8 cellular contexts compared by ENCODE assay signal in the genomic region with DNA sequence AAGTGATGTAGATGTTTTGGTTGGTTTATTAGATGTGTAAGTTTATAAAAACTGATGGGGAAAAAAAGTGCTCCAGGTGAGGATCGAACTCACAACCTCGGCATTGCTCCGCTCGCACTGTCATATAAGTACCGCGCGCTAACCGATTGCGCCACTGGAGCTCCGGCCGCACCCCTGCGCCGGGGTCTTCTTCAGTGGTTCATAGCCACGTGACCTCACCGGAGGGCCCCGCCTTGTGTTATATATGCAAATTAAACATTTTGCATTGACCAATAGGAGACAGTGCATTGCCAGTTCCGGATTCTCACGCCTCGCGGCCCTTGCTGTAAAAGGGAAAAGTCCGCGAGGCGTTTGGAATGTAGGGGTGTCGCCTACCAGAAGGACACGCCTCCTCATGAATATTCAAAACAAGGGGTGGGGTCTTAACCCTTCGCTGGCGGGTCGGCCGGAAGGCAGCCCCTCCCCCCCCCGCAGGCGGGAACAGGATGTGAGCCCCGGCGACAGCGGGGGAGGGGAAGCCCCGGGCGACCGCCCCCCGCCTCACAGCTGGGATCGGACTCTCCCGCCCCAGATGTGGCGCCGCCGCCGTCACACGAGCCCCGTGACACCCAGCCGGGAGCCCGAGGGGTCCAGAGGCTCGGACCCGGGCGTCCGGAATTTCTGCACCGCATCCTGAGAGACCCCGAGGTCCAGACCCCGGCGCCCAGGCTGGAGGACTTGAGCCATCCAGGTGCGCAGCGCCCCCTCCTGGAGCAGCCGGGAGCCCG. TPM values are rescaled to one million over a fixed set of nuclear protein-coding genes. Genes with fewer than 3 reads are reported as not detected.
A peak's percentile ranks its signal among the peaks of the same experiment; 100 is the strongest.
DNase-seq lines count a peak whose midpoint lies in the region; ATAC-seq, FAIRE-seq and TF ChIP-seq lines count a peak whose summit lies in the region.

A gene with protein sequence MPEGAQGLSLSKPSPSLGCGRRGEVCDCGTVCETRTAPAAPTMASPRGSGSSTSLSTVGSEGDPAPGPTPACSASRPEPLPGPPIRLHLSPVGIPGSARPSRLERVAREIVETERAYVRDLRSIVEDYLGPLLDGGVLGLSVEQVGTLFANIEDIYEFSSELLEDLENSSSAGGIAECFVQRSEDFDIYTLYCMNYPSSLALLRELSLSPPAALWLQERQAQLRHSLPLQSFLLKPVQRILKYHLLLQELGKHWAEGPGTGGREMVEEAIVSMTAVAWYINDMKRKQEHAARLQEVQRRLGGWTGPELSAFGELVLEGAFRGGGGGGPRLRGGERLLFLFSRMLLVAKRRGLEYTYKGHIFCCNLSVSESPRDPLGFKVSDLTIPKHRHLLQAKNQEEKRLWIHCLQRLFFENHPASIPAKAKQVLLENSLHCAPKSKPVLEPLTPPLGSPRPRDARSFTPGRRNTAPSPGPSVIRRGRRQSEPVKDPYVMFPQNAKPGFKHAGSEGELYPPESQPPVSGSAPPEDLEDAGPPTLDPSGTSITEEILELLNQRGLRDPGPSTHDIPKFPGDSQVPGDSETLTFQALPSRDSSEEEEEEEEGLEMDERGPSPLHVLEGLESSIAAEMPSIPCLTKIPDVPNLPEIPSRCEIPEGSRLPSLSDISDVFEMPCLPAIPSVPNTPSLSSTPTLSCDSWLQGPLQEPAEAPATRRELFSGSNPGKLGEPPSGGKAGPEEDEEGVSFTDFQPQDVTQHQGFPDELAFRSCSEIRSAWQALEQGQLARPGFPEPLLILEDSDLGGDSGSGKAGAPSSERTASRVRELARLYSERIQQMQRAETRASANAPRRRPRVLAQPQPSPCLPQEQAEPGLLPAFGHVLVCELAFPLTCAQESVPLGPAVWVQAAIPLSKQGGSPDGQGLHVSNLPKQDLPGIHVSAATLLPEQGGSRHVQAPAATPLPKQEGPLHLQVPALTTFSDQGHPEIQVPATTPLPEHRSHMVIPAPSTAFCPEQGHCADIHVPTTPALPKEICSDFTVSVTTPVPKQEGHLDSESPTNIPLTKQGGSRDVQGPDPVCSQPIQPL (N-terminal part only) (plus strand): TSS at position 570 of the 767 bp plus-strand sequence. CDS start 1,418 bp downstream, outside the sequence.

- no peaks in the 10 kb centered on the region for H3K9me3 Mint-ChIP-seq in activated T-cell treated with anti-CD3 and anti-CD28 coated beads, Interleukin-2, amount 50 U/mL, for 72 hours

- H3K4me1 Mint-ChIP-seq in activated T-cell treated with anti-CD3 and anti-CD28 coated beads, Interleukin-2, amount 50 U/mL, for 72 hours (ENCODE audit: low read depth), result peaks cover 44% of the 10 kb centered on the region

- H3K4me3 Mint-ChIP-seq in activated T-cell treated with anti-CD3 and anti-CD28 coated beads, Interleukin-2, amount 50 U/mL, for 72 hours, result peak within 1 kb of the TSS; percentile 88 to 100

- intact Hi-C loops in esophagus muscularis mucosa (cut with DNase I), result loop anchor here (1.0 to 2.0 kb wide), 2 partner anchors 14 to 33 kb away; a partner anchor contains a TSS

- peaks cover 29% of the 10 kb centered on the region for H3F3A ChIP-seq in DOHH2 (ENCODE audit: control insufficient read depth, insufficient read depth)

- peaks cover 20 to 27% of the 10 kb centered on the region in 2 donors for H3K36me3 Mint-ChIP-seq in activated T-cell treated with anti-CD3 and anti-CD28 coated beads, Interleukin-2, amount 50 U/mL, for 72 hours (ENCODE audit: insufficient read depth in 2 of 2)

- H3K4me3 ChIP-seq in DOHH2 (ENCODE audit: low read length) (peak within 1 kb of the TSS; percentile 99), Karpas-422 (ENCODE audit: low read length) (peak within 1 kb of the TSS; percentile 88), esophagus muscularis mucosa (peak within 1 kb of the TSS; percentile 63 to 93 (median 80))

- 0% methylated on average over 16 of the region's 60 CpGs for WGBS in esophagus muscularis mucosa

- H3K4me1 ChIP-seq in DOHH2 (ENCODE audit: control insufficient read depth, low read length), result peaks cover 42% of the 10 kb centered on the region
- H3K4me1 ChIP-seq in Karpas-422 (ENCODE audit: low read length), result peaks cover 51% of the 10 kb centered on the region
- peaks cover 33 to 62% (median 56%) of the 10 kb centered on the region in 4 donors for H3K4me1 ChIP-seq in esophagus muscularis mucosa

- peak; percentile 92 for FAIRE-seq in RCC 7860 (lab: Jason Lieb, UNC)

- peak; percentile 53 for ATAC-seq in GM21786 (IDR thresholded peaks at IDR 0.05; ENCODE audit: unreplicated experiment)
- peak; percentile 70 to 71 for ATAC-seq in activated T-cell treated with anti-CD3 and anti-CD28 coated beads, Interleukin-2, amount 50 U/mL, for 72 hours (replicated peaks in 1 of 2)

- peak within 1 kb of the TSS; percentile 92 for H3K9ac ChIP-seq in Karpas-422 (ENCODE audit: low read length)

- DNase-seq in Karpas-422 (peak; percentile 99), RCC 7860 (ENCODE audit: low spot score) (peak; percentile 99), esophagus muscularis mucosa (ENCODE audit: extremely low spot score) (peak; percentile 100), myocyte (ENCODE audit: low read depth) (peak; percentile 99)
- DNase-seq in activated T-cell treated with anti-CD3 and anti-CD28 coated beads, Interleukin-2, amount 50 U/mL, for 72 hours, result peak; percentile 98 to 99
- DNase-seq in stimulated activated CD8-positive, alpha-beta memory T cell treated with anti-CD3 and anti-CD28 coated beads, Interleukin-7, amount 100 ng/mL, for 48 hours (ENCODE audit: extremely low read depth in 1 of 2, low read depth in 1 of 2), result peak; percentile 90 to 95

- H2AFZ ChIP-seq in Karpas-422 (ENCODE audit: low read length), result peak within 1 kb of the TSS; percentile 66

- no peaks in the 10 kb centered on the region for H3K27me3 ChIP-seq in DOHH2 (ENCODE audit: control insufficient read depth, low read length)
- no peaks in the 10 kb centered on the region for H3K27me3 ChIP-seq in Karpas-422 (ENCODE audit: low read length)
- no peaks in the 10 kb centered on the region for H3K27me3 ChIP-seq in esophagus muscularis mucosa

- H4K20me1 ChIP-seq in DOHH2 (ENCODE audit: control insufficient read depth, insufficient read depth, low read depth, low read length) (peaks cover 11% of the 10 kb centered on the region), Karpas-422 (ENCODE audit: insufficient read depth, low read depth, low read length) (peaks cover 16% of the 10 kb centered on the region)

- peak; percentile 97 for TF ChIP-seq POLR2A in esophagus muscularis mucosa (IDR thresholded peaks at IDR 0.05; ENCODE audit: low read depth)

- H3K27ac ChIP-seq in DOHH2 (ENCODE audit: low read depth, low read length) (peak within 1 kb of the TSS; percentile 97), Karpas-422 (ENCODE audit: low read length) (peak within 1 kb of the TSS; percentile 85), esophagus muscularis mucosa (replicated peaks in 1 of 4) (peak within 1 kb of the TSS; percentile 99 to 100 (median 100))

- peak within 1 kb of the TSS; percentile 100 for H3K27ac Mint-ChIP-seq in activated T-cell treated with anti-CD3 and anti-CD28 coated beads, Interleukin-2, amount 50 U/mL, for 72 hours

- peaks cover 32% of the 10 kb centered on the region for H3K36me3 ChIP-seq in DOHH2 (ENCODE audit: control insufficient read depth, low read length)
- no peaks in the 10 kb centered on the region for H3K36me3 ChIP-seq in Karpas-422 (ENCODE audit: insufficient read depth, low read length)
- H3K36me3 ChIP-seq in esophagus muscularis mucosa, result peaks cover 15 to 40% (median 35%) of the 10 kb centered on the region in 4 donors

- no peaks in the 10 kb centered on the region for H3K27me3 Mint-ChIP-seq in activated T-cell treated with anti-CD3 and anti-CD28 coated beads, Interleukin-2, amount 50 U/mL, for 72 hours (ENCODE audit: low read depth)

- H3K4me2 ChIP-seq in DOHH2 (ENCODE audit: low read length), result peak within 1 kb of the TSS; percentile 97
- peak within 1 kb of the TSS; percentile 98 for H3K4me2 ChIP-seq in Karpas-422 (ENCODE audit: low read depth, low read length, poor library complexity, severe bottlenecking)

- H3K79me2 ChIP-seq in DOHH2 (ENCODE audit: control insufficient read depth, low read length) (peaks cover 50% of the 10 kb centered on the region), Karpas-422 (ENCODE audit: low read length) (peaks cover 27% of the 10 kb centered on the region)

- no peaks in the 10 kb centered on the region for H3K9me3 ChIP-seq in DOHH2 (ENCODE audit: control insufficient read depth, insufficient read depth, low read length)
- H3K9me3 ChIP-seq in Karpas-422 (ENCODE audit: low read length), result no peaks in the 10 kb centered on the region
- H3K9me3 ChIP-seq in esophagus muscularis mucosa, result no peaks in the 10 kb centered on the region

- no peak for TF ChIP-seq EP300 in esophagus muscularis mucosa (IDR thresholded peaks at IDR 0.05)

- TF ChIP-seq CTCF in DOHH2 (IDR thresholded peaks at IDR 0.05; ENCODE audit: low read depth, low read length, poor library complexity, severe bottlenecking) (peak; percentile 96), esophagus muscularis mucosa (IDR thresholded peaks at IDR 0.05) (peak; percentile 88 to 93 (median 91))

- no peaks in the 10 kb centered on the region for H3K9me2 ChIP-seq in DOHH2 (replicated peaks; ENCODE audit: control insufficient read depth, low read length)
- H3K9me2 ChIP-seq in Karpas-422 (replicated peaks; ENCODE audit: insufficient read depth, low read length), result no peaks in the 10 kb centered on the region

RNA-seq across cellular contexts. Expression of the gene that starts here (rescaled TPM):
- total RNA-seq in Karpas-422 (2014; rRNA removed; shearing (Covaris generic); ENCODE audit: low replicate concordance), result 19.0 and 22.2 TPM in 2 replicates
- total RNA-seq in activated T-cell treated with anti-CD3 and anti-CD28 coated beads, Interleukin-2, amount 50 U/mL, for 72 hours, result 10 to 100 TPM; 86.5 to 92.1 TPM
- total RNA-seq in esophagus muscularis mucosa, result 10 to 100 TPM; 16.7 to 38.4 (median 22.2) TPM
- 14.3 and 20.6 TPM in 2 replicates for total RNA-seq in myocyte
- 44.0 TPM for polyA plus RNA-seq in myocyte (2012)

Comparison
In these comparisons a context has a peak if more than half of its experiments do, and no peak if none do; other contexts are left out.
1. Peak in every context shown above with its lines: DNase-seq, ATAC-seq, H3K4me3 ChIP-seq and H3K27ac ChIP-seq.